17 cellular contexts compared by ENCODE assay signal in genomic region chr10:97059006-97059871, GRCh38.
DNase-seq lines count a peak whose midpoint lies in the region; ATAC-seq and TF ChIP-seq lines count a peak whose summit lies in the region.
"Had no signal": no experiment of that assay in that cellular context is flagged by ENCODE, and none has a peak within 500 bp of the region (broad histone marks: within the 10 kb centered on the region; RNA-seq: fewer than 3 reads in every experiment).

No MANE protein-coding gene starts in this region.

- H3K36me3 ChIP-seq in upper lobe of right lung, result no peaks in the 10 kb centered on the region

- no peaks in the 10 kb centered on the region for H3K9me3 ChIP-seq in upper lobe of right lung

- H3K27me3 ChIP-seq in upper lobe of right lung, result no peaks in the 10 kb centered on the region
- H3K27me3 ChIP-seq: hepatocyte had no signal

- no peak for TF ChIP-seq CTCF in upper lobe of right lung (IDR thresholded peaks at IDR 0.05)

- intact Hi-C loops in upper lobe of right lung (cut with DNase I), result no loop called here

- no peak for ATAC-seq in upper lobe of right lung
- no peak for ATAC-seq in GM21390 (IDR thresholded peaks at IDR 0.05; ENCODE audit: unreplicated experiment)
- no peak for ATAC-seq in GM19467 (IDR thresholded peaks at IDR 0.05; ENCODE audit: unreplicated experiment)
- ATAC-seq: activated CD4-positive, CD25-positive, alpha-beta regulatory T cell treated with anti-CD3 and anti-CD28 coated beads, Interleukin-2, amount 50 U/mL, for 24 hours; activated T-helper 17 cell treated with anti-CD3 and anti-CD28 coated beads, Interleukin-2, amount 50 U/mL, for 72 hours had no signal

- peak; percentile 9 for DNase-seq in NCI-H82 (lab: John Stamatoyannopoulos, UW)
- no peak for DNase-seq in NCI-H82 treated with DMSO at 0.1 percent for 48 hours (lab: John Stamatoyannopoulos, UW; ENCODE audit: unreplicated experiment)
- peak in 48 of 61 donors; percentile 7 to 88 (median 56) for DNase-seq in caudate nucleus (lab: John Stamatoyannopoulos, UW)
- peak; percentile 55 for DNase-seq in inferior parietal cortex (ENCODE audit: extremely low spot score)
- DNase-seq in upper lobe of right lung, result peak; percentile 57
- no peak for DNase-seq in NCI-H128 (lab: John Stamatoyannopoulos, UW; ENCODE audit: unreplicated experiment)
- DNase-seq: CD4-positive, CD25-positive, alpha-beta regulatory T cell; NCI-H345; SHP77 treated with DMSO at 0.1 percent for 48 hours; stimulated activated naive CD4-positive, alpha-beta T cell had no signal

- H3K4me1 ChIP-seq in upper lobe of right lung, result no peaks in the 10 kb centered on the region
- H3K4me1 ChIP-seq: parathyroid adenoma had no signal

- no peak overlapping the region for H3K4me3 ChIP-seq in upper lobe of right lung
- H3K4me3 ChIP-seq: A549, hepatocyte had no signal

- H3K27ac ChIP-seq in caudate nucleus (ENCODE audit: low read depth, low read length), result peak overlapping the region; percentile 89
- no peak overlapping the region for H3K27ac ChIP-seq in upper lobe of right lung
- H3K27ac ChIP-seq: A549, hepatocyte, parathyroid adenoma had no signal

Comparison
In these comparisons a context has a peak if more than half of its experiments do, and no peak if none do; other contexts are left out.
1. DNase-seq: peak in NCI-H82 (single experiment), caudate nucleus (48 of 61), inferior parietal cortex (single experiment) and upper lobe of right lung (single experiment); none in NCI-H82 treated with DMSO at 0.1 percent for 48 hours (single experiment) and NCI-H128 (single experiment).